Comparison of ENCODE assay signal across 1 cellular context in the genomic region with DNA sequence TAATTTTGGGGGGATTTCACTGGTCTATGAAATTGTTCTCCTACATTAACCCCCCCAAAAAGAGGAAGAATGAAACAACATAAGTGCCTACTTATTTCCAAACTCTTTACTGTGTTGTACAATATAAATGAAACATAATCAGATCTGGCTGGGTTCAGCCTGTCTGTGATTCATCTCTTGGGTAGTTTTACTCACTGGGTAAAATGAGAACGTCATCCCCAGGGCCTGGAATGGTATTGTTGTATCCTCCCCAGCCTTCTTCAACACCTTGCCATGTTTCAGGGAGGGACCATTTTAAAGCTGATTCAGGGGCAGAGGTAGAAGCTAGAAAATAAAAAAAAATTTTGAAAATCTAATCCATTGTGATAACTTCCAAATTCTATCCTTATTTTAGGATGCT.
TF ChIP-seq lines count a peak whose summit lies in the region.

No MANE protein-coding gene starts in this region.

TF ChIP-seq in HEK293T, 16 proteins besides CTCF, POLR2A, EP300 and RAD21 (continued from another document):
- TF ChIP-seq SP1 (IDR thresholded peaks at IDR 0.05): no peak
